In the genomic region with DNA sequence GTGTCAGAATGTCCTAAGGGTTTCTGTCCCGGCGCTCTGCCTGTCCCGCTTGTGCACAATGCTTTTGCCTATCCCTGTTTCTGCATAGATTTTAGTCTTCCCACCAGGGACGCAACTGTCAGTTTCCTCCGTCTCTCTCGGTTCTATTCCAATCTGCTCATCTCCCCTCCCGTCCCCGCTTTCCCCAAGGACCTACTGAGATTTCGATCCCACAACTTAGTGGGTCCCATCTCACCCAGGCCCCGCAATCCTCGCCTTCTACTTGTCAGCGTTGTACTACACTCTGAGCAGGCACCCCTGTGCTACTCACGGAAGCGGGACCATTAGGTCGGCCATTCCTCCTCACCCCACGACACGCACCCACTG, we compare ENCODE assay signal across 8 cellular contexts. TPM values are rescaled to one million over a fixed set of nuclear protein-coding genes. Genes with fewer than 3 reads are reported as not detected.
DNase-seq lines count a peak whose midpoint lies in the region; ATAC-seq and TF ChIP-seq lines count a peak whose summit lies in the region.

No MANE protein-coding gene starts in this region.

- no peaks in the 10 kb centered on the region for H3K9me3 ChIP-seq in thoracic aorta

- intact Hi-C loops in activated CD4-positive, alpha-beta T cell treated with anti-CD3 and anti-CD28 coated beads for 36 hours (cut with DNase I, micrococcal nuclease) = loop anchor here (1.0 to 5.0 kb wide), 10 partner anchors 54 to 524 kb away; partner anchors contain the start of genes ZNF789 (in 2 of the 2), ZSCAN25 (in 2 of the 2), ARPC1A (in 1 of the 2) and ARPC1B (in 1 of the 2)

- H3K27me3 ChIP-seq in thoracic aorta (replicated peaks; ENCODE audit: insufficient read depth) = no peaks in the 10 kb centered on the region

- peak overlapping the region; percentile 87 for H3K4me3 ChIP-seq in thoracic aorta

- H3K4me3 Mint-ChIP-seq in activated CD4-positive, alpha-beta T cell treated with anti-CD3 and anti-CD28 coated beads for 36 hours = peak overlapping the region; percentile 94
- H3K4me3 Mint-ChIP-seq in activated naive CD8-positive, alpha-beta T cell treated with anti-CD3 and anti-CD28 coated beads, Interleukin-2, amount 10 ng/mL, durations not matched to agents 7 days and 5 days = peak overlapping the region; percentile 100

- peak overlapping the region; percentile 95 to 99 for H3K27ac ChIP-seq in thoracic aorta

- H3K4me1 ChIP-seq in thoracic aorta (ENCODE audit: control insufficient read depth in 1 of 2, low read depth in 2 of 2) = peaks cover 11 to 34% of the 10 kb centered on the region in 2 donors

- CTCF ChIA-PET in activated CD4-positive, alpha-beta T cell treated with anti-CD3 and anti-CD28 coated beads for 36 hours (lab: Charles Lee) = interaction anchor here (0.6 to 1.6 kb wide), 7 partner anchors 40 to 1587 kb away, joined by 3 to 6 read pairs (median 3); partner anchors contain the start of genes GJC3, TMEM225B and ZKSCAN5

- H3K36me3 ChIP-seq in thoracic aorta = peaks cover 26% of the 10 kb centered on the region

- DNase-seq in activated CD4-positive, alpha-beta T cell treated with anti-CD3 and anti-CD28 coated beads for 36 hours = no peak
- DNase-seq in activated CD4-positive, alpha-beta T cell treated with anti-CD3 and anti-CD28 coated beads, Interleukin-2, amount 50 U/mL, for 4 hours = no peak
- DNase-seq in activated naive CD8-positive, alpha-beta T cell treated with anti-CD3 and anti-CD28 coated beads, Interleukin-2, amount 10 ng/mL, durations not matched to agents 7 days and 5 days = no peak
- DNase-seq in left lobe of liver (ENCODE audit: low spot score) (no peak), thoracic aorta (ENCODE audit: low spot score) (no peak), GM10266 (ENCODE audit: extremely low spot score) (no peak)
- no peak for DNase-seq in activated CD4-positive, alpha-beta T cell treated with anti-CD3 and anti-CD28 coated beads for 48 hours

- H3K9me3 Mint-ChIP-seq in activated CD4-positive, alpha-beta T cell treated with anti-CD3 and anti-CD28 coated beads for 36 hours (ENCODE audit: low read depth) = no peaks in the 10 kb centered on the region
- H3K9me3 Mint-ChIP-seq in activated naive CD8-positive, alpha-beta T cell treated with anti-CD3 and anti-CD28 coated beads, Interleukin-2, amount 10 ng/mL, durations not matched to agents 7 days and 5 days = no peaks in the 10 kb centered on the region

- POLR2A ChIA-PET in activated CD4-positive, alpha-beta T cell treated with anti-CD3 and anti-CD28 coated beads for 36 hours (lab: Charles Lee) = interaction anchor here (0.6 to 1.9 kb wide), 7 partner anchors 47 to 369 kb away, joined by 3 to 10 read pairs (median 3); partner anchors contain the start of genes BUD31, PDAP1, ZKSCAN5 and ZNF394
- POLR2A ChIA-PET in activated naive CD8-positive, alpha-beta T cell treated with anti-CD3 and anti-CD28 coated beads, Interleukin-2, amount 10 ng/mL, durations not matched to agents 7 days and 5 days (lab: Charles Lee) = interaction anchor here (0.5 to 3.9 kb wide), 30 partner anchors 8 to 1352 kb away, joined by 3 to 40 read pairs (median 4); partner anchors contain the start of genes ARPC1A, BUD31, CPSF4 and PDAP1

- H3K4me1 Mint-ChIP-seq in activated CD4-positive, alpha-beta T cell treated with anti-CD3 and anti-CD28 coated beads for 36 hours = peaks cover 50% of the 10 kb centered on the region
- H3K4me1 Mint-ChIP-seq in activated naive CD8-positive, alpha-beta T cell treated with anti-CD3 and anti-CD28 coated beads, Interleukin-2, amount 10 ng/mL, durations not matched to agents 7 days and 5 days = peaks cover 41% of the 10 kb centered on the region

- peak overlapping the region; percentile 96 for H3K27ac Mint-ChIP-seq in activated CD4-positive, alpha-beta T cell treated with anti-CD3 and anti-CD28 coated beads for 36 hours
- H3K27ac Mint-ChIP-seq in activated naive CD8-positive, alpha-beta T cell treated with anti-CD3 and anti-CD28 coated beads, Interleukin-2, amount 10 ng/mL, durations not matched to agents 7 days and 5 days = peak overlapping the region; percentile 100

- H3K36me3 Mint-ChIP-seq in activated CD4-positive, alpha-beta T cell treated with anti-CD3 and anti-CD28 coated beads for 36 hours (ENCODE audit: low read depth) = peaks cover 54% of the 10 kb centered on the region
- H3K36me3 Mint-ChIP-seq in activated naive CD8-positive, alpha-beta T cell treated with anti-CD3 and anti-CD28 coated beads, Interleukin-2, amount 10 ng/mL, durations not matched to agents 7 days and 5 days = peaks cover 46% of the 10 kb centered on the region

- no peaks in the 10 kb centered on the region for H3K27me3 Mint-ChIP-seq in activated CD4-positive, alpha-beta T cell treated with anti-CD3 and anti-CD28 coated beads for 36 hours
- H3K27me3 Mint-ChIP-seq in activated naive CD8-positive, alpha-beta T cell treated with anti-CD3 and anti-CD28 coated beads, Interleukin-2, amount 10 ng/mL, durations not matched to agents 7 days and 5 days = no peaks in the 10 kb centered on the region

- peak; percentile 56 for ATAC-seq in activated CD4-positive, alpha-beta T cell treated with anti-CD3 and anti-CD28 coated beads for 36 hours
- ATAC-seq in HG03064 (IDR thresholded peaks at IDR 0.05; ENCODE audit: low read depth, unreplicated experiment) (peak; percentile 39), left lobe of liver (peak; percentile 6), thoracic aorta (ENCODE audit: insufficient number of reproducible peaks, low FRiP score, low read depth) (no peak)
- ATAC-seq in activated naive CD8-positive, alpha-beta T cell treated with anti-CD3 and anti-CD28 coated beads, Interleukin-2, amount 10 ng/mL, durations not matched to agents 7 days and 5 days (ENCODE audit: low read depth) = peak; percentile 66

- TF ChIP-seq CTCF in thoracic aorta (IDR thresholded peaks at IDR 0.05) = no peak
- TF ChIP-seq CTCF in GM10266 (IDR thresholded peaks at IDR 0.05; ENCODE audit: control insufficient read depth, insufficient read depth, low read depth, missing control alignments) = no peak

RNA-seq across cellular contexts. Expression of gene ZNF655, which starts 0.5 kb away (rescaled TPM):
- 10 to 100 TPM; 51.1 to 52.0 TPM for total RNA-seq in activated CD4-positive, alpha-beta T cell treated with anti-CD3 and anti-CD28 coated beads for 36 hours
- total RNA-seq in activated naive CD8-positive, alpha-beta T cell treated with anti-CD3 and anti-CD28 coated beads, Interleukin-2, amount 10 ng/mL, durations not matched to agents 7 days and 5 days = 100 to 1,000 TPM; 133 to 134 TPM
- 24.0 TPM for total RNA-seq in left lobe of liver
- 100 to 1,000 TPM; 148 to 210 TPM for total RNA-seq in thoracic aorta

RNA-seq across cellular contexts. Expression of gene FAM200A, which starts 6.0 kb away (rescaled TPM):
- total RNA-seq in activated CD4-positive, alpha-beta T cell treated with anti-CD3 and anti-CD28 coated beads for 36 hours = 1 to 10 TPM; 4.9 to 5.5 TPM
- total RNA-seq in activated naive CD8-positive, alpha-beta T cell treated with anti-CD3 and anti-CD28 coated beads, Interleukin-2, amount 10 ng/mL, durations not matched to agents 7 days and 5 days = 1 to 10 TPM; 6.9 to 7.3 TPM
- total RNA-seq in left lobe of liver (2.2 TPM), thoracic aorta (1 to 10 TPM; 3.1 to 4.3 TPM)

RNA-seq across cellular contexts. Expression of gene TMEM225B, which starts 40.1 kb away (rescaled TPM):
- total RNA-seq in activated CD4-positive, alpha-beta T cell treated with anti-CD3 and anti-CD28 coated beads for 36 hours = under 1 TPM; 0.57 to 0.58 TPM
- total RNA-seq in activated naive CD8-positive, alpha-beta T cell treated with anti-CD3 and anti-CD28 coated beads, Interleukin-2, amount 10 ng/mL, durations not matched to agents 7 days and 5 days = 1 to 10 TPM; 1.2 to 2.3 TPM
- total RNA-seq in left lobe of liver (0.18 TPM), thoracic aorta (1 to 10 TPM in 1 of 2 donors, not detected in 1; 2.2 TPM)

RNA-seq across cellular contexts. Expression of gene ZKSCAN5, which starts 53.5 kb away (rescaled TPM):
- 10 to 100 TPM; 10.1 to 12.1 TPM for total RNA-seq in activated CD4-positive, alpha-beta T cell treated with anti-CD3 and anti-CD28 coated beads for 36 hours
- total RNA-seq in activated naive CD8-positive, alpha-beta T cell treated with anti-CD3 and anti-CD28 coated beads, Interleukin-2, amount 10 ng/mL, durations not matched to agents 7 days and 5 days = 10 to 100 TPM; 12.7 to 13.5 TPM
- total RNA-seq in left lobe of liver (3.0 TPM), thoracic aorta (10 to 100 TPM in 1 of 2 donors, 1 to 10 TPM in 1; 5.1 to 10.2 TPM)

RNA-seq across cellular contexts. Expression of gene ZNF394, which starts 57.8 kb away (rescaled TPM):
- 10 to 100 TPM; 24.8 to 26.3 TPM for total RNA-seq in activated CD4-positive, alpha-beta T cell treated with anti-CD3 and anti-CD28 coated beads for 36 hours
- total RNA-seq in activated naive CD8-positive, alpha-beta T cell treated with anti-CD3 and anti-CD28 coated beads, Interleukin-2, amount 10 ng/mL, durations not matched to agents 7 days and 5 days = 10 to 100 TPM; 65.1 to 71.2 TPM
- total RNA-seq in left lobe of liver (8.6 TPM), thoracic aorta (10 to 100 TPM; 28.4 to 54.9 TPM)
